Comparison of ENCODE assay signal across 22 cellular contexts in genomic region chr2:119247844-119248271, GRCh38.
"Had no signal": no experiment of that assay in that cellular context is flagged by ENCODE, and none has a peak within 500 bp of the region (broad histone marks: within the 10 kb centered on the region; RNA-seq: fewer than 3 reads in every experiment).

No MANE protein-coding gene starts in this region.

- H3K27ac ChIP-seq: body of pancreas, epithelial cell of prostate, foreskin keratinocyte, left lung, tibial artery, VCaP had no signal

- H3K9me3 Mint-ChIP-seq: activated naive CD8-positive, alpha-beta T cell treated with anti-CD3 and anti-CD28 coated beads, Interleukin-2, amount 10 ng/mL, durations not matched to agents 7 days and 5 days; effector memory CD8-positive, alpha-beta T cell; natural killer cell treated with Interleukin-12 subunit alpha and Interleukin-12 subunit beta and Interleukin-15 and Interleukin-18, amount 100 ng/mL, for 72 hours had no signal

- H3K9me3 ChIP-seq: body of pancreas, tibial artery had no signal

- H3K4me3 Mint-ChIP-seq: activated naive CD8-positive, alpha-beta T cell treated with anti-CD3 and anti-CD28 coated beads, Interleukin-2, amount 10 ng/mL, durations not matched to agents 7 days and 5 days; activated T-cell treated with anti-CD3 and anti-CD28 coated beads, Interleukin-2, amount 50 U/mL, for 72 hours; effector memory CD8-positive, alpha-beta T cell; natural killer cell treated with Interleukin-12 subunit alpha and Interleukin-12 subunit beta and Interleukin-15 and Interleukin-18, amount 100 ng/mL, for 72 hours had no signal

- ATAC-seq: activated T-cell treated with anti-CD3 and anti-CD28 coated beads, Interleukin-2, amount 50 U/mL, for 72 hours; body of pancreas; effector memory CD8-positive, alpha-beta T cell; left lung; natural killer cell treated with Interleukin-12 subunit alpha and Interleukin-12 subunit beta and Interleukin-15 and Interleukin-18, amount 100 ng/mL, for 72 hours had no signal

- H3K36me3 Mint-ChIP-seq: activated naive CD8-positive, alpha-beta T cell treated with anti-CD3 and anti-CD28 coated beads, Interleukin-2, amount 10 ng/mL, durations not matched to agents 7 days and 5 days; natural killer cell treated with Interleukin-12 subunit alpha and Interleukin-12 subunit beta and Interleukin-15 and Interleukin-18, amount 100 ng/mL, for 72 hours had no signal

- H3K4me3 ChIP-seq: body of pancreas, left lung, tibial artery had no signal

- H3K27me3 Mint-ChIP-seq: activated naive CD8-positive, alpha-beta T cell treated with anti-CD3 and anti-CD28 coated beads, Interleukin-2, amount 10 ng/mL, durations not matched to agents 7 days and 5 days; natural killer cell treated with Interleukin-12 subunit alpha and Interleukin-12 subunit beta and Interleukin-15 and Interleukin-18, amount 100 ng/mL, for 72 hours had no signal

- H3K4me1 Mint-ChIP-seq: activated naive CD8-positive, alpha-beta T cell treated with anti-CD3 and anti-CD28 coated beads, Interleukin-2, amount 10 ng/mL, durations not matched to agents 7 days and 5 days had no signal

- H3K27ac Mint-ChIP-seq: activated naive CD8-positive, alpha-beta T cell treated with anti-CD3 and anti-CD28 coated beads, Interleukin-2, amount 10 ng/mL, durations not matched to agents 7 days and 5 days; activated T-cell treated with anti-CD3 and anti-CD28 coated beads, Interleukin-2, amount 50 U/mL, for 72 hours; effector memory CD8-positive, alpha-beta T cell; natural killer cell treated with Interleukin-12 subunit alpha and Interleukin-12 subunit beta and Interleukin-15 and Interleukin-18, amount 100 ng/mL, for 72 hours had no signal

- H3K27me3 ChIP-seq: body of pancreas, foreskin keratinocyte, left lung, tibial artery had no signal

- DNase-seq: activated CD4-positive, alpha-beta T cell treated with anti-CD3 and anti-CD28 coated beads for 1 hour; activated CD8-positive, alpha-beta memory T cell treated with anti-CD3 and anti-CD28 coated beads for 24 hours; activated CD8-positive, alpha-beta memory T cell treated with anti-CD3 and anti-CD28 coated beads, Interleukin-2, amount 50 U/mL, for 48 hours; activated naive CD8-positive, alpha-beta T cell treated with anti-CD3 and anti-CD28 coated beads, Interleukin-2, amount 10 ng/mL, durations not matched to agents 7 days and 5 days; activated T-cell treated with anti-CD3 and anti-CD28 coated beads, Interleukin-2, amount 50 U/mL, for 72 hours; body of pancreas; caudate nucleus; effector memory CD8-positive, alpha-beta T cell; glutamatergic neuron; hippocampal formation; left lung; stimulated activated CD4-positive, alpha-beta T cell treated with anti-CD3 and anti-CD28 coated beads, Interleukin-12 subunit alpha, Interleukin-12 subunit beta, amount 100 ng/mL, for 4 hours; stimulated activated CD4-positive, alpha-beta T cell treated with anti-CD3 and anti-CD28 coated beads, Interleukin-1b, Interleukin-23, amount 100 ng/mL, for 48 hours; stimulated activated CD8-positive, alpha-beta memory T cell treated with anti-CD3 and anti-CD28 coated beads, Interleukin-4, amount 100 ng/mL, for 48 hours; stimulated activated naive CD4-positive, alpha-beta T cell treated with Interleukin-2 at 50 U/mL for 16 hours; substantia nigra; T-helper 2 cell had no signal
